ENCODE assay signal across 17 cellular contexts in the genomic region with DNA sequence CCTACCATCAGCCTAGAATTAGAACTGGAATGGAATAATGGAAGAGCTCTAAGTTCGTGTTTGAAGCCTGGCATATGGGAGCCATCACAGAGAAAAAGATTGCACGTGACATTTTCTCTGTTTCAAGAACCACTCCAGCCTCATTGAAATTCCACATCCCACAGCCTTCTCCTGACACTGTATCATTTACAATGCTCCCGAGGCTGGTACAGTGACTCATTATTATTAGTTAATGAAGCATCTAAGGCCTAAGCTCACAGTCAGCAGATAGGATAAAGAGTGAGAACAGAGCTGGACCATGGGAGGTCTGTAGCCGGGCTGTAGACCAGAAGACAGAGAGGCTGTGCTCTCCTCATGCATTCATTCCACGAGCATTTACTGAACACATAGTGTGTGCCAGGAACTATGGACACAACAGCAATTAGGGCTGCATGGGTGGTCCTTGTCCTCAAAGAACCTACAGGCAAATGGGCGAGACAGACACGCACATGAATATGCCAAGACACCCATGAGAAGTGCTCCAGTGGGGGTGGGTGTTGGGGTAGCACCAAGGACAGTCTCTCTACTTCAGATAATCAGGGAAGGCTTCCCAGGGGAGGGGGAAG.
"Had no signal": no experiment of that assay in that cellular context is flagged by ENCODE, and none has a peak within 500 bp of the region (broad histone marks: within the 10 kb centered on the region; RNA-seq: fewer than 3 reads in every experiment).

No MANE protein-coding gene starts in this region.

- H3K4me3 ChIP-seq: breast epithelium, dorsolateral prefrontal cortex, hepatocyte, mucosa of descending colon, right lobe of liver, smooth muscle cell had no signal

- H3K27me3 ChIP-seq: breast epithelium, dorsolateral prefrontal cortex, hepatocyte, right lobe of liver had no signal

- H3K27ac Mint-ChIP-seq: activated CD4-positive, alpha-beta T cell treated with anti-CD3 and anti-CD28 coated beads, Interleukin-2, amount 10 ng/mL, durations not matched to agents 7 days and 5 days; activated naive CD8-positive, alpha-beta T cell treated with anti-CD3 and anti-CD28 coated beads, Interleukin-2, amount 10 ng/mL, durations not matched to agents 7 days and 5 days; activated T-helper 1 cell treated with anti-CD3 and anti-CD28 coated beads, Interleukin-12 subunit alpha, Interleukin-12 subunit beta, Interleukin-2, Interleukin-4 antibody, amounts not matched to agents 30 ng/mL and 10 ng/mL and 1 ng/mL, durations not matched to agents 14 hours and 24 hours and 36 hours; endodermal cell; naive thymus-derived CD8-positive, alpha-beta T cell had no signal

- H2AFZ ChIP-seq: hepatocyte had no signal

- H3K79me2 ChIP-seq: hepatocyte had no signal

- H3K4me2 ChIP-seq: hepatocyte, smooth muscle cell had no signal

- DNase-seq: activated CD4-positive, alpha-beta T cell treated with anti-CD3 and anti-CD28 coated beads, Interleukin-2, amount 10 ng/mL, durations not matched to agents 7 days and 5 days; activated CD4-positive, CD25-positive, alpha-beta regulatory T cell; activated naive CD8-positive, alpha-beta T cell treated with anti-CD3 and anti-CD28 coated beads, Interleukin-2, amount 10 ng/mL, durations not matched to agents 7 days and 5 days; dorsolateral prefrontal cortex; endodermal cell; kidney; mucosa of descending colon; naive thymus-derived CD8-positive, alpha-beta T cell; right lobe of liver; stimulated activated CD4-positive, alpha-beta T cell treated with anti-CD3 and anti-CD28 coated beads, Interleukin-4, amount 100 ng/mL, for 4 hours; stimulated activated CD8-positive, alpha-beta memory T cell treated with anti-CD3 and anti-CD28 coated beads, Interleukin-4, amount 100 ng/mL, for 48 hours; stimulated activated naive CD8-positive, alpha-beta T cell treated with anti-CD3 and anti-CD28 coated beads, Interleukin-15, Interleukin-2, amounts not matched to agents 100 U/mL and 50 U/mL, for 24 hours; trophoblast cell had no signal

- H3K27ac ChIP-seq: breast epithelium, dorsolateral prefrontal cortex, hepatocyte, right lobe of liver had no signal

- H3K4me1 Mint-ChIP-seq: activated CD4-positive, alpha-beta T cell treated with anti-CD3 and anti-CD28 coated beads, Interleukin-2, amount 10 ng/mL, durations not matched to agents 7 days and 5 days; activated naive CD8-positive, alpha-beta T cell treated with anti-CD3 and anti-CD28 coated beads, Interleukin-2, amount 10 ng/mL, durations not matched to agents 7 days and 5 days; naive thymus-derived CD8-positive, alpha-beta T cell had no signal

- H3K36me3 ChIP-seq: breast epithelium, right lobe of liver had no signal

- H3K4me1 ChIP-seq: breast epithelium, right lobe of liver had no signal

- H3K4me3 Mint-ChIP-seq: activated CD4-positive, alpha-beta T cell treated with anti-CD3 and anti-CD28 coated beads, Interleukin-2, amount 10 ng/mL, durations not matched to agents 7 days and 5 days; activated naive CD8-positive, alpha-beta T cell treated with anti-CD3 and anti-CD28 coated beads, Interleukin-2, amount 10 ng/mL, durations not matched to agents 7 days and 5 days; activated T-helper 1 cell treated with anti-CD3 and anti-CD28 coated beads, Interleukin-12 subunit alpha, Interleukin-12 subunit beta, Interleukin-2, Interleukin-4 antibody, amounts not matched to agents 30 ng/mL and 10 ng/mL and 1 ng/mL, durations not matched to agents 14 hours and 24 hours and 36 hours; endodermal cell; naive thymus-derived CD8-positive, alpha-beta T cell had no signal

- H3K9me3 ChIP-seq: breast epithelium, mucosa of descending colon, right lobe of liver had no signal

- H3K9me3 Mint-ChIP-seq: activated CD4-positive, alpha-beta T cell treated with anti-CD3 and anti-CD28 coated beads, Interleukin-2, amount 10 ng/mL, durations not matched to agents 7 days and 5 days; activated naive CD8-positive, alpha-beta T cell treated with anti-CD3 and anti-CD28 coated beads, Interleukin-2, amount 10 ng/mL, durations not matched to agents 7 days and 5 days; activated T-helper 1 cell treated with anti-CD3 and anti-CD28 coated beads, Interleukin-12 subunit alpha, Interleukin-12 subunit beta, Interleukin-2, Interleukin-4 antibody, amounts not matched to agents 30 ng/mL and 10 ng/mL and 1 ng/mL, durations not matched to agents 14 hours and 24 hours and 36 hours; endodermal cell; naive thymus-derived CD8-positive, alpha-beta T cell had no signal

- H3K36me3 Mint-ChIP-seq: activated naive CD8-positive, alpha-beta T cell treated with anti-CD3 and anti-CD28 coated beads, Interleukin-2, amount 10 ng/mL, durations not matched to agents 7 days and 5 days; naive thymus-derived CD8-positive, alpha-beta T cell had no signal

- ATAC-seq: mucosa of descending colon; naive thymus-derived CD8-positive, alpha-beta T cell; right lobe of liver; stimulated activated naive CD8-positive, alpha-beta T cell treated with anti-CD3 and anti-CD28 coated beads, Interleukin-15, Interleukin-2, amounts not matched to agents 100 U/mL and 50 U/mL, for 24 hours had no signal
